ENCODE assay signal across 8 cellular contexts in genomic region chr19:39405930-39406655, GRCh38. TPM values are rescaled to one million over a fixed set of nuclear protein-coding genes. Genes with fewer than 3 reads are reported as not detected.
DNase-seq lines count a peak whose midpoint lies in the region; ATAC-seq, FAIRE-seq and TF ChIP-seq lines count a peak whose summit lies in the region.

No MANE protein-coding gene starts in this region.

- peak in 2 of 8 donors; percentile 0 for ATAC-seq in heart right ventricle
- no peak for ATAC-seq in HG03196 (IDR thresholded peaks at IDR 0.05; ENCODE audit: unreplicated experiment)
- ATAC-seq in HG02840 (IDR thresholded peaks at IDR 0.05; ENCODE audit: low FRiP score, unreplicated experiment), result no peak

- H3K4me2 ChIP-seq in DOHH2 (ENCODE audit: low read length), result peak overlapping the region; percentile 97

- DNase-seq in NT2/D1 (ENCODE audit: low read depth, low spot score) (no peak), heart right ventricle (peak in 1 of 2 donors; percentile 89), small intestine (peak; percentile 57), inferior parietal cortex (ENCODE audit: extremely low spot score) (no peak)
- peak; percentile 70 for DNase-seq in activated T-helper 9 cell treated with anti-CD3 and anti-CD28 coated beads, Interleukin-2, amount 50 U/mL, for 16 hours (ENCODE audit: low read depth)

- H3K4me3 ChIP-seq in DOHH2 (ENCODE audit: low read length) (peak overlapping the region; percentile 99), NT2/D1 (ENCODE audit: insufficient read length, low read depth) (peak overlapping the region; percentile 28), heart right ventricle (peak overlapping the region in 9 of 10 donors; percentile 67 to 98 (median 86)), small intestine (ENCODE audit: low read depth in 1 of 2, low read length in 2 of 2) (peak overlapping the region; percentile 43 to 99)

- H3K9ac ChIP-seq in NT2/D1 (ENCODE audit: insufficient read length, low read depth), result no peak overlapping the region

- H4K20me1 ChIP-seq in DOHH2 (ENCODE audit: control insufficient read depth, insufficient read depth, low read depth, low read length), result peaks cover 7% of the 10 kb centered on the region

- H3K9me2 ChIP-seq in DOHH2 (replicated peaks; ENCODE audit: control insufficient read depth, low read length), result no peaks in the 10 kb centered on the region

- peaks cover 48% of the 10 kb centered on the region for H3F3A ChIP-seq in DOHH2 (ENCODE audit: control insufficient read depth, insufficient read depth)

- TF ChIP-seq CTCF in DOHH2 (IDR thresholded peaks at IDR 0.05; ENCODE audit: low read depth, low read length, poor library complexity, severe bottlenecking), result no peak
- no peak for TF ChIP-seq CTCF in heart right ventricle (IDR thresholded peaks at IDR 0.05)

- H3K4me1 ChIP-seq in DOHH2 (ENCODE audit: control insufficient read depth, low read length), result peaks cover 72% of the 10 kb centered on the region
- H3K4me1 ChIP-seq in NT2/D1 (ENCODE audit: insufficient read depth, insufficient read length), result peaks cover 15% of the 10 kb centered on the region
- peaks cover 20 to 78% (median 53%) of the 10 kb centered on the region in 9 donors for H3K4me1 ChIP-seq in heart right ventricle
- H3K4me1 ChIP-seq in small intestine (ENCODE audit: control insufficient read depth in 2 of 2, insufficient read depth in 1 of 2, low read depth in 1 of 2, low read length in 1 of 2), result peaks cover 6 to 13% of the 10 kb centered on the region in 2 donors

- FAIRE-seq in small intestine (lab: Jason Lieb, UNC), result no peak

- no peaks in the 10 kb centered on the region for H3K9me3 ChIP-seq in DOHH2 (ENCODE audit: control insufficient read depth, insufficient read depth, low read length)
- no peaks in the 10 kb centered on the region for H3K9me3 ChIP-seq in NT2/D1 (ENCODE audit: insufficient read depth, low read length)
- no peaks in the 10 kb centered on the region for H3K9me3 ChIP-seq in heart right ventricle
- no peaks in the 10 kb centered on the region for H3K9me3 ChIP-seq in small intestine (ENCODE audit: control insufficient read depth, low read depth)

- H3K27me3 ChIP-seq in DOHH2 (ENCODE audit: control insufficient read depth, low read length) (no peaks in the 10 kb centered on the region), NT2/D1 (ENCODE audit: insufficient read depth, insufficient read length) (no peaks in the 10 kb centered on the region), heart right ventricle (no peaks in the 10 kb centered on the region), small intestine (ENCODE audit: control insufficient read depth in 2 of 2, insufficient read depth in 2 of 2, low read length in 2 of 2) (no peaks in the 10 kb centered on the region)

- H3K79me2 ChIP-seq in DOHH2 (ENCODE audit: control insufficient read depth, low read length), result peaks cover 52% of the 10 kb centered on the region

- 17 to 18% methylated on average over 22 of the region's 22 CpGs for WGBS in heart right ventricle, 2 donors
- 5 to 10% (median 7%) methylated on average over 22 of the region's 22 CpGs for WGBS in small intestine, 3 donors

- H3K27ac ChIP-seq in DOHH2 (ENCODE audit: low read depth, low read length) (peak overlapping the region; percentile 97), heart right ventricle (peak overlapping the region; percentile 94 to 100 (median 99)), small intestine (ENCODE audit: low read depth in 1 of 2, low read length in 1 of 2) (peak overlapping the region; percentile 97)

- peaks cover 31% of the 10 kb centered on the region for H3K36me3 ChIP-seq in DOHH2 (ENCODE audit: control insufficient read depth, low read length)
- H3K36me3 ChIP-seq in NT2/D1 (ENCODE audit: insufficient read depth, insufficient read length, low read length), result peaks cover 10% of the 10 kb centered on the region
- peaks cover 6 to 22% (median 9%) of the 10 kb centered on the region in 9 donors for H3K36me3 ChIP-seq in heart right ventricle
- H3K36me3 ChIP-seq in small intestine (ENCODE audit: control insufficient read depth in 2 of 2, insufficient read depth in 2 of 2, low read length in 2 of 2), result peaks cover 5 to 10% of the 10 kb centered on the region in 2 donors

- intact Hi-C loops in heart right ventricle (cut with DNase I), result no loop called here

RNA-seq across cellular contexts. Expression of gene ZFP36, which starts 0.6 kb away (rescaled TPM):
- 100 to 1,000 TPM in 2 of 10 donors, 10 to 100 TPM in 8; 22.8 to 194 (median 48.1) TPM for total RNA-seq in heart right ventricle
- 10 to 100 TPM; 60.2 to 63.2 TPM for polyA plus RNA-seq in heart right ventricle
- polyA plus RNA-seq in small intestine, result 100 to 1,000 TPM; 104 to 222 (median 167) TPM

RNA-seq across cellular contexts. Expression of gene PLEKHG2, which starts 6.4 kb away (rescaled TPM):
- 10 to 100 TPM in 9 of 10 donors, 1 to 10 TPM in 1; 8.3 to 23.1 (median 15.1) TPM for total RNA-seq in heart right ventricle
- polyA plus RNA-seq in heart right ventricle (10 to 100 TPM in 1 of 2 donors, 1 to 10 TPM in 1; 6.9 to 22.7 TPM), small intestine (1 to 10 TPM; 1.9 to 6.5 (median 6.1) TPM)

RNA-seq across cellular contexts. Expression of gene MED29, which starts 14.9 kb away (rescaled TPM):
- total RNA-seq in heart right ventricle, result 10 to 100 TPM; 22.9 to 32.3 (median 27.1) TPM
- polyA plus RNA-seq in heart right ventricle, result 10 to 100 TPM; 16.2 to 30.8 TPM
- 10 to 100 TPM; 20.3 to 29.3 (median 21.9) TPM for polyA plus RNA-seq in small intestine

RNA-seq across cellular contexts. Expression of gene PAF1, which starts 15.2 kb away (rescaled TPM):
- 10 to 100 TPM; 34.3 to 46.4 (median 38.8) TPM for total RNA-seq in heart right ventricle
- 10 to 100 TPM; 24.1 to 48.2 TPM for polyA plus RNA-seq in heart right ventricle
- polyA plus RNA-seq in small intestine, result 10 to 100 TPM; 32.9 to 39.2 (median 36.5) TPM

RNA-seq across cellular contexts. Expression of gene RPS16, which starts 29.7 kb away (rescaled TPM):
- 1,000 to 10,000 TPM in 7 of 10 donors, 100 to 1,000 TPM in 3; 936 to 1,726 (median 1,424) TPM for total RNA-seq in heart right ventricle
- polyA plus RNA-seq in heart right ventricle, result 1,000 to 10,000 TPM in 1 of 2 donors, 100 to 1,000 TPM in 1; 974 to 3,280 TPM
- 1,000 to 10,000 TPM; 1,341 to 3,643 (median 3,272) TPM for polyA plus RNA-seq in small intestine

Comparison
In these comparisons a context has a peak if more than half of its experiments do, and no peak if none do; other contexts are left out.
1. H3K4me3 ChIP-seq: peak in every context shown above with its lines; median percentile 99 in DOHH2; 86 in heart right ventricle; 71 in small intestine; 28 in NT2/D1.
2. DNase-seq: peak in activated T-helper 9 cell treated with anti-CD3 and anti-CD28 coated beads, Interleukin-2, amount 50 U/mL, for 16 hours (single experiment) and small intestine (single experiment); none in NT2/D1 (single experiment) and inferior parietal cortex (single experiment).
3. Peak in every context shown above with its lines, with median percentiles within 50 percentile points of each other: H3K27ac ChIP-seq.